Comparison of ENCODE assay signal across 8 cellular contexts in genomic region chr19:48492925-48493717, GRCh38. TPM values are rescaled to one million over a fixed set of nuclear protein-coding genes. Genes with fewer than 3 reads are reported as not detected.
DNase-seq lines count a peak whose midpoint lies in the region; ATAC-seq and TF ChIP-seq lines count a peak whose summit lies in the region.

No MANE protein-coding gene starts in this region.

- H3K4me3 ChIP-seq in CD8-positive, alpha-beta T cell (ENCODE audit: low read depth, low read length) = peak overlapping the region; percentile 58
- H3K4me3 ChIP-seq in Panc1 (ENCODE audit: low read depth in 2 of 2, low read length in 2 of 2) = peak overlapping the region; percentile 41 to 49
- peak overlapping the region; percentile 41 for H3K4me3 ChIP-seq in naive thymus-derived CD4-positive, alpha-beta T cell (ENCODE audit: low read length)

- H3K27ac Mint-ChIP-seq in CD8-positive, alpha-beta T cell = no peak overlapping the region
- H3K27ac Mint-ChIP-seq in activated T-cell treated with anti-CD3 and anti-CD28 coated beads, Interleukin-2, amount 50 U/mL, for 72 hours = no peak overlapping the region
- H3K27ac Mint-ChIP-seq in naive thymus-derived CD4-positive, alpha-beta T cell = peak overlapping the region; percentile 20 to 86 (median 67)
- peak overlapping the region; percentile 13 for H3K27ac Mint-ChIP-seq in stimulated activated memory B cell treated with anti-CD40 and anti-IgM and Interleukin-4, amounts not matched to agents 10 μg/mL and 1 μg/mL and 100 μg/mL, for 72 hours

- peak overlapping the region; percentile 71 for H3K4me3 Mint-ChIP-seq in CD8-positive, alpha-beta T cell
- H3K4me3 Mint-ChIP-seq in activated T-cell treated with anti-CD3 and anti-CD28 coated beads, Interleukin-2, amount 50 U/mL, for 72 hours = peak overlapping the region; percentile 73 to 84
- H3K4me3 Mint-ChIP-seq in naive thymus-derived CD4-positive, alpha-beta T cell = peak overlapping the region; percentile 58 to 84 (median 72)
- peak overlapping the region; percentile 73 for H3K4me3 Mint-ChIP-seq in stimulated activated memory B cell treated with anti-CD40 and anti-IgM and Interleukin-4, amounts not matched to agents 10 μg/mL and 1 μg/mL and 100 μg/mL, for 72 hours

- in situ Hi-C loops in Panc1 (cut with HindIII; ENCODE audit: low pct_unique_long_range_greater_than_20kb, low sequenced_read_pairs) = no loop called here

- no peaks in the 10 kb centered on the region for H3K27me3 ChIP-seq in CD8-positive, alpha-beta T cell (ENCODE audit: insufficient read depth, low read length)
- no peaks in the 10 kb centered on the region for H3K27me3 ChIP-seq in Panc1 (ENCODE audit: control insufficient read depth, insufficient read depth, low read length)
- H3K27me3 ChIP-seq in naive thymus-derived CD4-positive, alpha-beta T cell (ENCODE audit: control insufficient read depth in 2 of 2, insufficient read depth in 2 of 2, low read length in 2 of 2) = no peaks in the 10 kb centered on the region

- no peaks in the 10 kb centered on the region for H3K36me3 Mint-ChIP-seq in CD8-positive, alpha-beta T cell
- peaks cover 0 to 3% of the 10 kb centered on the region in 2 donors for H3K36me3 Mint-ChIP-seq in activated T-cell treated with anti-CD3 and anti-CD28 coated beads, Interleukin-2, amount 50 U/mL, for 72 hours (ENCODE audit: insufficient read depth in 2 of 2)
- H3K36me3 Mint-ChIP-seq in naive thymus-derived CD4-positive, alpha-beta T cell = peaks cover 0 to 4% (median 0%) of the 10 kb centered on the region in 5 donors
- peaks cover 12% of the 10 kb centered on the region for H3K36me3 Mint-ChIP-seq in stimulated activated memory B cell treated with anti-CD40 and anti-IgM and Interleukin-4, amounts not matched to agents 10 μg/mL and 1 μg/mL and 100 μg/mL, for 72 hours

- H3K4me1 ChIP-seq in CD8-positive, alpha-beta T cell (ENCODE audit: insufficient read depth, low read length) = peaks cover 38% of the 10 kb centered on the region
- H3K4me1 ChIP-seq in Panc1 (ENCODE audit: control insufficient read depth, insufficient read depth, low read length) = peaks cover 18% of the 10 kb centered on the region
- peaks cover 4 to 25% of the 10 kb centered on the region in 2 donors for H3K4me1 ChIP-seq in naive thymus-derived CD4-positive, alpha-beta T cell (ENCODE audit: control insufficient read depth in 2 of 2, insufficient read depth in 2 of 2, low read length in 2 of 2)

- DNase-seq in CD8-positive, alpha-beta T cell = peak; percentile 68 to 88 (median 80)
- DNase-seq in HT-29 (ENCODE audit: low spot score) (peak; percentile 100), Panc1 (ENCODE audit: low read depth, low spot score) (peak; percentile 75), fibroblast of gingiva (ENCODE audit: low read depth) (peak; percentile 98)
- DNase-seq in activated T-cell treated with anti-CD3 and anti-CD28 coated beads, Interleukin-2, amount 50 U/mL, for 72 hours = peak; percentile 90 to 91
- peak; percentile 69 to 87 (median 78) for DNase-seq in naive thymus-derived CD4-positive, alpha-beta T cell

- no peaks in the 10 kb centered on the region for H3K36me3 ChIP-seq in CD8-positive, alpha-beta T cell (ENCODE audit: insufficient read depth, low read length)
- no peaks in the 10 kb centered on the region for H3K36me3 ChIP-seq in Panc1 (ENCODE audit: control insufficient read depth, insufficient read depth, low read length)
- no peaks in the 10 kb centered on the region for H3K36me3 ChIP-seq in naive thymus-derived CD4-positive, alpha-beta T cell (ENCODE audit: control insufficient read depth in 2 of 3, insufficient read depth in 3 of 3, low read length in 3 of 3)

- no peak for TF ChIP-seq CTCF in CD8-positive, alpha-beta T cell (IDR thresholded peaks at IDR 0.05)
- TF ChIP-seq CTCF in Panc1 (IDR thresholded peaks at IDR 0.05) = no peak

- CTCF ChIA-PET in CD8-positive, alpha-beta T cell (lab: Charles Lee) = interaction anchor here (0.5 to 1.5 kb wide), 6 partner anchors 9 to 168 kb away, joined by 3 to 6 read pairs (median 3); no protein-coding TSS in a partner anchor
- CTCF ChIA-PET in Panc1 (lab: Charles Lee) = interaction anchor here (0.5 to 1.6 kb wide), 6 partner anchors 13 to 102 kb away, joined by 3 to 11 read pairs (median 8); no protein-coding TSS in a partner anchor
- CTCF ChIA-PET in naive thymus-derived CD4-positive, alpha-beta T cell (lab: Charles Lee) = interaction anchor here (0.5 to 1.4 kb wide), 5 partner anchors 9 to 96 kb away, joined by 3 to 4 read pairs (median 4); no protein-coding TSS in a partner anchor

- H3K4me1 Mint-ChIP-seq in CD8-positive, alpha-beta T cell (ENCODE audit: low read depth) = peaks cover 38% of the 10 kb centered on the region
- peaks cover 34% of the 10 kb centered on the region for H3K4me1 Mint-ChIP-seq in activated T-cell treated with anti-CD3 and anti-CD28 coated beads, Interleukin-2, amount 50 U/mL, for 72 hours (ENCODE audit: low read depth)
- H3K4me1 Mint-ChIP-seq in naive thymus-derived CD4-positive, alpha-beta T cell = peaks cover 17 to 51% (median 43%) of the 10 kb centered on the region in 7 donors
- H3K4me1 Mint-ChIP-seq in stimulated activated memory B cell treated with anti-CD40 and anti-IgM and Interleukin-4, amounts not matched to agents 10 μg/mL and 1 μg/mL and 100 μg/mL, for 72 hours = peaks cover 51% of the 10 kb centered on the region

- H3K27me3 Mint-ChIP-seq in CD8-positive, alpha-beta T cell (ENCODE audit: low read depth) = peaks cover 3% of the 10 kb centered on the region
- H3K27me3 Mint-ChIP-seq in activated T-cell treated with anti-CD3 and anti-CD28 coated beads, Interleukin-2, amount 50 U/mL, for 72 hours (ENCODE audit: low read depth) = peaks cover 60% of the 10 kb centered on the region
- H3K27me3 Mint-ChIP-seq in naive thymus-derived CD4-positive, alpha-beta T cell = peaks cover 0 to 57% (median 6%) of the 10 kb centered on the region in 5 donors
- H3K27me3 Mint-ChIP-seq in stimulated activated memory B cell treated with anti-CD40 and anti-IgM and Interleukin-4, amounts not matched to agents 10 μg/mL and 1 μg/mL and 100 μg/mL, for 72 hours = peaks cover 82% of the 10 kb centered on the region

- no peaks in the 10 kb centered on the region for H3K9me3 ChIP-seq in CD8-positive, alpha-beta T cell (ENCODE audit: low read length)
- no peaks in the 10 kb centered on the region for H3K9me3 ChIP-seq in Panc1 (ENCODE audit: control insufficient read depth, insufficient read depth, low read depth, low read length)
- H3K9me3 ChIP-seq in naive thymus-derived CD4-positive, alpha-beta T cell (ENCODE audit: control insufficient read depth in 2 of 3, low read length in 3 of 3) = no peaks in the 10 kb centered on the region

- no peak overlapping the region for H3K27ac ChIP-seq in CD8-positive, alpha-beta T cell (ENCODE audit: low read depth, low read length)
- no peak overlapping the region; the same call in 1 of the 2 replicates for H3K27ac ChIP-seq in Panc1 (ENCODE audit: low read length)
- H3K27ac ChIP-seq in naive thymus-derived CD4-positive, alpha-beta T cell (ENCODE audit: low read depth, low read length) = no peak overlapping the region

- peak; percentile 79 for ATAC-seq in CD8-positive, alpha-beta T cell
- ATAC-seq in GM19467 (IDR thresholded peaks at IDR 0.05; ENCODE audit: unreplicated experiment) = peak; percentile 57
- peak; percentile 78 for ATAC-seq in Panc1
- peak; percentile 81 for ATAC-seq in activated T-cell treated with anti-CD3 and anti-CD28 coated beads, Interleukin-2, amount 50 U/mL, for 72 hours (replicated peaks in 1 of 2)
- ATAC-seq in naive thymus-derived CD4-positive, alpha-beta T cell = peak; percentile 87
- peak; percentile 71 for ATAC-seq in stimulated activated memory B cell treated with anti-CD40 and anti-IgM and Interleukin-4, amounts not matched to agents 10 μg/mL and 1 μg/mL and 100 μg/mL, for 72 hours

- no TSS peak for BruUV-seq in Panc1 (replicated peaks; lab: Mats Ljungman, UMichigan)

- no peaks in the 10 kb centered on the region for H3K9me3 Mint-ChIP-seq in CD8-positive, alpha-beta T cell
- H3K9me3 Mint-ChIP-seq in activated T-cell treated with anti-CD3 and anti-CD28 coated beads, Interleukin-2, amount 50 U/mL, for 72 hours = no peaks in the 10 kb centered on the region
- H3K9me3 Mint-ChIP-seq in naive thymus-derived CD4-positive, alpha-beta T cell = peaks cover 0 to 2% (median 0%) of the 10 kb centered on the region in 11 donors
- H3K9me3 Mint-ChIP-seq in stimulated activated memory B cell treated with anti-CD40 and anti-IgM and Interleukin-4, amounts not matched to agents 10 μg/mL and 1 μg/mL and 100 μg/mL, for 72 hours = peaks cover 5% of the 10 kb centered on the region

- intact Hi-C loops in CD8-positive, alpha-beta T cell (cut with DNase I, micrococcal nuclease) = loop anchor here (1.0 to 10.0 kb wide), 11 partner anchors 8 to 172 kb away; partner anchors contain the start of genes CYTH2 (in 1 of the 2), GRIN2D (in 1 of the 2), GRWD1 (in 1 of the 2) and KDELR1 (in 1 of the 2)
- intact Hi-C loops in Panc1 (cut with micrococcal nuclease; ENCODE audit: unreplicated experiment) = no loop called here
- intact Hi-C loops in naive thymus-derived CD4-positive, alpha-beta T cell (cut with micrococcal nuclease) = loop anchor here (1.0 to 5.0 kb wide), 14 partner anchors 9 to 244 kb away; partner anchors contain the start of genes CYTH2 (in 1 of the 2), KDELR1 (in 1 of the 2), SYNGR4 (in 1 of the 2) and TMEM143 (in 1 of the 2)

- POLR2A ChIA-PET in CD8-positive, alpha-beta T cell (lab: Charles Lee) = interaction anchor here (1.5 to 1.8 kb wide), 3 partner anchors 9 to 126 kb away, joined by 4 to 8 read pairs (median 7); partner anchors contain the start of genes RPL18 and SPHK2
- POLR2A ChIA-PET in Panc1 (lab: Charles Lee) = interaction anchor here (0.5 to 0.7 kb wide), 6 partner anchors 20 to 408 kb away, joined by 3 to 14 read pairs (median 4); no protein-coding TSS in a partner anchor
- POLR2A ChIA-PET in naive thymus-derived CD4-positive, alpha-beta T cell (lab: Charles Lee) = interaction anchor here (0.6 to 1.3 kb wide), 13 partner anchors 9 to 140 kb away, joined by 3 to 7 read pairs (median 3); partner anchors contain the start of genes LMTK3, RPL18 and SPHK2

RNA-seq across cellular contexts. Expression of gene LMTK3, which starts 18.5 kb away (rescaled TPM):
- 10 to 100 TPM; 13.7 to 16.9 TPM for total RNA-seq in CD8-positive, alpha-beta T cell
- total RNA-seq in HT-29 (2014; rRNA removed; shearing (Covaris generic)) = 11.4 and 12.2 TPM in 2 replicates
- 10.6 TPM for total RNA-seq in Panc1 (2021; ENCODE audit: unreplicated experiment)
- 16.9 TPM for polyA plus RNA-seq in Panc1 (2012; ENCODE audit: insufficient read length)
- 1 to 10 TPM; 6.0 to 6.6 TPM for total RNA-seq in activated T-cell treated with anti-CD3 and anti-CD28 coated beads, Interleukin-2, amount 50 U/mL, for 72 hours
- 10 to 100 TPM in 4 of 5 experiments, 1 to 10 TPM in 1; 5.3 to 21.4 (median 19.2) TPM for total RNA-seq in naive thymus-derived CD4-positive, alpha-beta T cell
- polyA plus RNA-seq in naive thymus-derived CD4-positive, alpha-beta T cell = under 1 TPM in 1 of 2 donors, not detected in 1; 0.03 TPM

RNA-seq across cellular contexts. Expression of gene CYTH2, which starts 24.0 kb away (rescaled TPM):
- total RNA-seq in CD8-positive, alpha-beta T cell = 10 to 100 TPM; 30.9 to 32.3 TPM
- total RNA-seq in HT-29 (2014; rRNA removed; shearing (Covaris generic)) = 145 and 154 TPM in 2 replicates
- 53.4 TPM for total RNA-seq in Panc1 (2021; ENCODE audit: unreplicated experiment)
- polyA plus RNA-seq in Panc1 (2012; ENCODE audit: insufficient read length) = 47.4 TPM
- 10 to 100 TPM; 59.4 to 68.3 TPM for total RNA-seq in activated T-cell treated with anti-CD3 and anti-CD28 coated beads, Interleukin-2, amount 50 U/mL, for 72 hours
- 10 to 100 TPM; 41.0 to 82.1 (median 54.9) TPM for total RNA-seq in naive thymus-derived CD4-positive, alpha-beta T cell
- polyA plus RNA-seq in naive thymus-derived CD4-positive, alpha-beta T cell = 10 to 100 TPM; 23.6 to 37.3 TPM

RNA-seq across cellular contexts. Expression of gene KCNJ14, which starts 37.7 kb away (rescaled TPM):
- total RNA-seq in CD8-positive, alpha-beta T cell = 1 to 10 TPM; 3.7 to 3.9 TPM
- 2.7 and 3.6 TPM in 2 replicates for total RNA-seq in HT-29 (2014; rRNA removed; shearing (Covaris generic))
- total RNA-seq in Panc1 (2021; ENCODE audit: unreplicated experiment) = 2.9 TPM
- polyA plus RNA-seq in Panc1 (2012; ENCODE audit: insufficient read length) = 0.82 TPM
- 1 to 10 TPM; 3.2 to 5.0 TPM for total RNA-seq in activated T-cell treated with anti-CD3 and anti-CD28 coated beads, Interleukin-2, amount 50 U/mL, for 72 hours
- total RNA-seq in naive thymus-derived CD4-positive, alpha-beta T cell = 1 to 10 TPM; 1.5 to 3.9 (median 2.4) TPM
- under 1 TPM; 0.05 to 0.21 TPM for polyA plus RNA-seq in naive thymus-derived CD4-positive, alpha-beta T cell

RNA-seq across cellular contexts. Expression of gene GRWD1, which starts 47.3 kb away (rescaled TPM):
- total RNA-seq in CD8-positive, alpha-beta T cell = 10 to 100 TPM; 36.1 to 41.7 TPM
- total RNA-seq in HT-29 (2014; rRNA removed; shearing (Covaris generic)) = 96.1 and 120 TPM in 2 replicates
- 56.7 TPM for total RNA-seq in Panc1 (2021; ENCODE audit: unreplicated experiment)
- polyA plus RNA-seq in Panc1 (2012; ENCODE audit: insufficient read length) = 41.4 TPM
- total RNA-seq in activated T-cell treated with anti-CD3 and anti-CD28 coated beads, Interleukin-2, amount 50 U/mL, for 72 hours = 10 to 100 TPM; 27.0 to 38.2 TPM
- 10 to 100 TPM; 26.1 to 45.8 (median 36.3) TPM for total RNA-seq in naive thymus-derived CD4-positive, alpha-beta T cell
- 10 to 100 TPM; 42.8 to 51.6 TPM for polyA plus RNA-seq in naive thymus-derived CD4-positive, alpha-beta T cell

RNA-seq across cellular contexts. Expression of gene SULT2B1, which starts 58.9 kb away (rescaled TPM):
- not detected for total RNA-seq in CD8-positive, alpha-beta T cell
- total RNA-seq in HT-29 (2014; rRNA removed; shearing (Covaris generic)) = 48.6 and 55.3 TPM in 2 replicates
- 3.6 TPM for total RNA-seq in Panc1 (2021; ENCODE audit: unreplicated experiment)
- polyA plus RNA-seq in Panc1 (2012; ENCODE audit: insufficient read length) = 7.1 TPM
- total RNA-seq in activated T-cell treated with anti-CD3 and anti-CD28 coated beads, Interleukin-2, amount 50 U/mL, for 72 hours = not detected
- not detected for total RNA-seq in naive thymus-derived CD4-positive, alpha-beta T cell
- polyA plus RNA-seq in naive thymus-derived CD4-positive, alpha-beta T cell = under 1 TPM in 1 of 2 donors, not detected in 1; 0.41 TPM

Comparison
In these comparisons a context has a peak if more than half of its experiments do, and no peak if none do; other contexts are left out.
1. H3K27ac Mint-ChIP-seq: peak in naive thymus-derived CD4-positive, alpha-beta T cell (9 of 9) and stimulated activated memory B cell treated with anti-CD40 and anti-IgM and Interleukin-4, amounts not matched to agents 10 μg/mL and 1 μg/mL and 100 μg/mL, for 72 hours (single experiment); none in CD8-positive, alpha-beta T cell (single experiment) and activated T-cell treated with anti-CD3 and anti-CD28 coated beads, Interleukin-2, amount 50 U/mL, for 72 hours (single experiment).
2. Peak in every context shown above with its lines, with median percentiles within 50 percentile points of each other: ATAC-seq, DNase-seq, H3K4me3 ChIP-seq and H3K4me3 Mint-ChIP-seq.